Comparison of ENCODE assay signal across 2 cellular contexts in the genomic region with DNA sequence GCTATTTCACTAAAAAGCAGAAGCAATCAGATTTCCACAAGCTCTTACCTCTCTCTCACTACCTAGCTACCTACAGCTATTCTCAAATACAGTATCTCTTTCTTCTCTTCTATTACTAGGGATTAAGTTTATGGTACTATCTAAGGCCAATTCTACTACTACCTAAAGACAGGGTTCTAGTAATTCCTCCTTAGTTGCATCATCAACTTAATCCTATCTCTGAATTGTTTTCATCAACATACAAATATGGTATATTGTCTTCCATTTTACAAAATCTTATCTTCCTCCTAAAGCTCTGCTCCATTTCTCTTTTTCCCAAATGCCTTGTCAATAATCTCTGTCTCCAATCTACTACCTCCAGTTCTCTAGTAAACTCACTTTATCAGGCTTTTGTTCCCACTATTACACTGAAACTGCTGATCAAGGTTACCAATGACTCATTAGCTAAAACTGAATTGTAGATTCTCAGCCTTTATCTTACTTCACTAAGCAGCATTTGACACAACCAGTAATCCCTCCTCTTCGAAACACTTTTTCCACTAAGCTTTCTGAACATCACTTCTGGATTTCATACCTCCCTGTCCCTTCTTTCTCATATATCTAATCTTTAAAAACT.
TF ChIP-seq lines count a peak whose summit lies in the region.

No MANE protein-coding gene starts in this region.

TF ChIP-seq in endothelial cell of umbilical vein, 7 proteins besides CTCF, POLR2A, EP300 and RAD21:
- TF ChIP-seq, protein P1, sequence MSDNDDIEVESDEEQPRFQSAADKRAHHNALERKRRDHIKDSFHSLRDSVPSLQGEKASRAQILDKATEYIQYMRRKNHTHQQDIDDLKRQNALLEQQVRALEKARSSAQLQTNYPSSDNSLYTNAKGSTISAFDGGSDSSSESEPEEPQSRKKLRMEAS (IDR thresholded peaks at IDR 0.05; ENCODE audit: insufficient read depth, insufficient read length) = no peak
- TF ChIP-seq POLR2AphosphoS5 (IDR thresholded peaks at IDR 0.05; ENCODE audit: insufficient read depth, low read depth, low read length) (no peak), MYC (IDR thresholded peaks at IDR 0.05; ENCODE audit: low read depth, low read length) (no peak), EZH2 (IDR thresholded peaks at IDR 0.05; ENCODE audit: borderline replicate concordance, low read depth, low read length, severe bottlenecking) (no peak), FOS (IDR thresholded peaks at IDR 0.05; ENCODE audit: borderline replicate concordance, insufficient read depth, low read length) (peak; percentile 65), JUN (IDR thresholded peaks at IDR 0.05; ENCODE audit: borderline replicate concordance, insufficient read depth, insufficient read length, low read depth) (peak; percentile 31), GATA2 (IDR thresholded peaks at IDR 0.05; ENCODE audit: insufficient read depth, insufficient read length, low read depth, low read length) (no peak)

TF ChIP-seq in SK-N-SH treated with all-trans-retinoic acid at 6 μM for 48 hours, 23 proteins besides CTCF, POLR2A, EP300 and RAD21:
- TF ChIP-seq OSR1 (CRISPR knock-in tag; IDR thresholded peaks at IDR 0.05) = no peak
- TF ChIP-seq, protein P2, sequence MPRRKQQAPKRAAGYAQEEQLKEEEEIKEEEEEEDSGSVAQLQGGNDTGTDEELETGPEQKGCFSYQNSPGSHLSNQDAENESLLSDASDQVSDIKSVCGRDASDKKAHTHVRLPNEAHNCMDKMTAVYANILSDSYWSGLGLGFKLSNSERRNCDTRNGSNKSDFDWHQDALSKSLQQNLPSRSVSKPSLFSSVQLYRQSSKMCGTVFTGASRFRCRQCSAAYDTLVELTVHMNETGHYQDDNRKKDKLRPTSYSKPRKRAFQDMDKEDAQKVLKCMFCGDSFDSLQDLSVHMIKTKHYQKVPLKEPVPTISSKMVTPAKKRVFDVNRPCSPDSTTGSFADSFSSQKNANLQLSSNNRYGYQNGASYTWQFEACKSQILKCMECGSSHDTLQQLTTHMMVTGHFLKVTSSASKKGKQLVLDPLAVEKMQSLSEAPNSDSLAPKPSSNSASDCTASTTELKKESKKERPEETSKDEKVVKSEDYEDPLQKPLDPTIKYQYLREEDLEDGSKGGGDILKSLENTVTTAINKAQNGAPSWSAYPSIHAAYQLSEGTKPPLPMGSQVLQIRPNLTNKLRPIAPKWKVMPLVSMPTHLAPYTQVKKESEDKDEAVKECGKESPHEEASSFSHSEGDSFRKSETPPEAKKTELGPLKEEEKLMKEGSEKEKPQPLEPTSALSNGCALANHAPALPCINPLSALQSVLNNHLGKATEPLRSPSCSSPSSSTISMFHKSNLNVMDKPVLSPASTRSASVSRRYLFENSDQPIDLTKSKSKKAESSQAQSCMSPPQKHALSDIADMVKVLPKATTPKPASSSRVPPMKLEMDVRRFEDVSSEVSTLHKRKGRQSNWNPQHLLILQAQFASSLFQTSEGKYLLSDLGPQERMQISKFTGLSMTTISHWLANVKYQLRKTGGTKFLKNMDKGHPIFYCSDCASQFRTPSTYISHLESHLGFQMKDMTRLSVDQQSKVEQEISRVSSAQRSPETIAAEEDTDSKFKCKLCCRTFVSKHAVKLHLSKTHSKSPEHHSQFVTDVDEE (CRISPR knock-in tag; IDR thresholded peaks at IDR 0.05) = no peak
- TF ChIP-seq, protein P3, sequence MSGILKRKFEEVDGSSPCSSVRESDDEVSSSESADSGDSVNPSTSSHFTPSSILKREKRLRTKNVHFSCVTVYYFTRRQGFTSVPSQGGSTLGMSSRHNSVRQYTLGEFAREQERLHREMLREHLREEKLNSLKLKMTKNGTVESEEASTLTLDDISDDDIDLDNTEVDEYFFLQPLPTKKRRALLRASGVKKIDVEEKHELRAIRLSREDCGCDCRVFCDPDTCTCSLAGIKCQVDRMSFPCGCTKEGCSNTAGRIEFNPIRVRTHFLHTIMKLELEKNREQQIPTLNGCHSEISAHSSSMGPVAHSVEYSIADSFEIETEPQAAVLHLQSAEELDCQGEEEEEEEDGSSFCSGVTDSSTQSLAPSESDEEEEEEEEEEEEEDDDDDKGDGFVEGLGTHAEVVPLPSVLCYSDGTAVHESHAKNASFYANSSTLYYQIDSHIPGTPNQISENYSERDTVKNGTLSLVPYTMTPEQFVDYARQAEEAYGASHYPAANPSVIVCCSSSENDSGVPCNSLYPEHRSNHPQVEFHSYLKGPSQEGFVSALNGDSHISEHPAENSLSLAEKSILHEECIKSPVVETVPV (CRISPR knock-in tag; IDR thresholded peaks at IDR 0.05) = no peak
- TF ChIP-seq ESRRG (CRISPR knock-in tag; IDR thresholded peaks at IDR 0.05) = no peak
- no peak for TF ChIP-seq SNAI2 (CRISPR knock-in tag; IDR thresholded peaks at IDR 0.05)
- TF ChIP-seq, protein P4, sequence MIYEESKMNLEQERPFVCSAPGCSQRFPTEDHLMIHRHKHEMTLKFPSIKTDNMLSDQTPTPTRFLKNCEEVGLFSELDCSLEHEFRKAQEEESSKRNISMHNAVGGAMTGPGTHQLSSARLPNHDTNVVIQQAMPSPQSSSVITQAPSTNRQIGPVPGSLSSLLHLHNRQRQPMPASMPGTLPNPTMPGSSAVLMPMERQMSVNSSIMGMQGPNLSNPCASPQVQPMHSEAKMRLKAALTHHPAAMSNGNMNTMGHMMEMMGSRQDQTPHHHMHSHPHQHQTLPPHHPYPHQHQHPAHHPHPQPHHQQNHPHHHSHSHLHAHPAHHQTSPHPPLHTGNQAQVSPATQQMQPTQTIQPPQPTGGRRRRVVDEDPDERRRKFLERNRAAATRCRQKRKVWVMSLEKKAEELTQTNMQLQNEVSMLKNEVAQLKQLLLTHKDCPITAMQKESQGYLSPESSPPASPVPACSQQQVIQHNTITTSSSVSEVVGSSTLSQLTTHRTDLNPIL (CRISPR knock-in tag; IDR thresholded peaks at IDR 0.05; ENCODE audit: low read depth) = no peak
- TF ChIP-seq BACH2 (CRISPR knock-in tag; IDR thresholded peaks at IDR 0.05; ENCODE audit: borderline replicate concordance) = no peak
- TF ChIP-seq ARNTL (CRISPR knock-in tag; IDR thresholded peaks at IDR 0.05; ENCODE audit: borderline replicate concordance, low read depth) = no peak
- TF ChIP-seq ISL1 (CRISPR knock-in tag; IDR thresholded peaks at IDR 0.05) = no peak
- TF ChIP-seq ZFP3 (CRISPR knock-in tag; IDR thresholded peaks at IDR 0.05) = no peak
- no peak for TF ChIP-seq ZFP30 (CRISPR knock-in tag; IDR thresholded peaks at IDR 0.05)
- TF ChIP-seq GLIS3 (CRISPR knock-in tag; IDR thresholded peaks at IDR 0.05) = no peak
- TF ChIP-seq, protein P5, sequence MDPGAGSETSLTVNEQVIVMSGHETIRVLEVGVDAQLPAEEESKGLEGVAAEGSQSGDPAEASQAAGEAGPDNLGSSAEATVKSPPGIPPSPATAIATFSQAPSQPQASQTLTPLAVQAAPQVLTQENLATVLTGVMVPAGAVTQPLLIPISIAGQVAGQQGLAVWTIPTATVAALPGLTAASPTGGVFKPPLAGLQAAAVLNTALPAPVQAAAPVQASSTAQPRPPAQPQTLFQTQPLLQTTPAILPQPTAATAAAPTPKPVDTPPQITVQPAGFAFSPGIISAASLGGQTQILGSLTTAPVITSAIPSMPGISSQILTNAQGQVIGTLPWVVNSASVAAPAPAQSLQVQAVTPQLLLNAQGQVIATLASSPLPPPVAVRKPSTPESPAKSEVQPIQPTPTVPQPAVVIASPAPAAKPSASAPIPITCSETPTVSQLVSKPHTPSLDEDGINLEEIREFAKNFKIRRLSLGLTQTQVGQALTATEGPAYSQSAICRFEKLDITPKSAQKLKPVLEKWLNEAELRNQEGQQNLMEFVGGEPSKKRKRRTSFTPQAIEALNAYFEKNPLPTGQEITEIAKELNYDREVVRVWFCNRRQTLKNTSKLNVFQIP (CRISPR knock-in tag; IDR thresholded peaks at IDR 0.05; ENCODE audit: borderline replicate concordance, low read depth) = no peak
- TF ChIP-seq ZNF565 (CRISPR knock-in tag; conservative IDR thresholded peaks at IDR 0.05; ENCODE audit: low read depth) = no peak
